ENCODE assay signal across 11 cellular contexts in genomic region chr17:60149691-60150582, GRCh38. TPM values are rescaled to one million over a fixed set of nuclear protein-coding genes. Genes with fewer than 3 reads are reported as not detected.
DNase-seq lines count a peak whose midpoint lies in the region; ATAC-seq, FAIRE-seq and TF ChIP-seq lines count a peak whose summit lies in the region.
"Had no signal": no experiment of that assay in that cellular context is flagged by ENCODE, and none has a peak within 500 bp of the region (broad histone marks: within the 10 kb centered on the region; RNA-seq: fewer than 3 reads in every experiment).

Gene CA4, plus strand, starts transcription at chr17:60149973. Its CDS starts 62 bp downstream, at chr17:60150035.

- H3K4me1 Mint-ChIP-seq in glutamatergic neuron (ENCODE audit: low read depth, unreplicated experiment) = peaks cover 19% of the 10 kb centered on the region

- H3K36me3 ChIP-seq in NT2/D1 (ENCODE audit: insufficient read depth, insufficient read length, low read length) (no peaks in the 10 kb centered on the region), pancreas (no peaks in the 10 kb centered on the region)

- H3K27me3 ChIP-seq in NT2/D1 (ENCODE audit: insufficient read depth, insufficient read length) (peaks cover 68% of the 10 kb centered on the region), pancreas (peaks cover 0 to 9% (median 3%) of the 10 kb centered on the region in 4 donors)

- H3K27ac ChIP-seq in pancreas = peak within 1 kb of the TSS in 2 of 4 donors; percentile 5 to 17

- FAIRE-seq in pancreas (lab: Jason Lieb, UNC) = no peak

- intact Hi-C loops in pancreas (cut with DNase I) = no loop called here

- H3K4me1 ChIP-seq in NT2/D1 (ENCODE audit: insufficient read depth, insufficient read length) (peaks cover 25% of the 10 kb centered on the region), pancreas (peaks cover 0 to 7% (median 0%) of the 10 kb centered on the region in 3 donors)

- H3K36me3 Mint-ChIP-seq in glutamatergic neuron (ENCODE audit: unreplicated experiment) = no peaks in the 10 kb centered on the region

- TF ChIP-seq CTCF in glutamatergic neuron (IDR thresholded peaks at IDR 0.05; ENCODE audit: partially characterized antibody, unreplicated experiment) (no peak), pancreas (IDR thresholded peaks at IDR 0.05) (no peak)

- peak within 1 kb of the TSS; percentile 68 for H3K9ac ChIP-seq in NT2/D1 (ENCODE audit: insufficient read length, low read depth)

- peaks cover 22% of the 10 kb centered on the region for H3K27me3 Mint-ChIP-seq in glutamatergic neuron (ENCODE audit: unreplicated experiment)

- H3K9me3 Mint-ChIP-seq in glutamatergic neuron (ENCODE audit: unreplicated experiment) = peaks cover 2% of the 10 kb centered on the region
- H3K9me3 Mint-ChIP-seq: neural crest cell had no signal

- peak within 1 kb of the TSS; percentile 76 for H3K4me3 Mint-ChIP-seq in glutamatergic neuron (ENCODE audit: unreplicated experiment)
- H3K4me3 Mint-ChIP-seq: neural crest cell had no signal

- no peak for DNase-seq in NT2/D1 (ENCODE audit: low read depth, low spot score)
- DNase-seq in glutamatergic neuron = peak; percentile 47
- peak in 3 of 6 donors; percentile 41 to 80 (median 50) for DNase-seq in pancreas
- no peak for DNase-seq in NCI-H187 (lab: John Stamatoyannopoulos, UW)
- DNase-seq in NCI-H2081 treated with DMSO at 0.1 percent for 48 hours (lab: John Stamatoyannopoulos, UW) = no peak
- no peak for DNase-seq in HPDE6-E6E7 (ENCODE audit: extremely low spot score)
- DNase-seq in kidney glomerular epithelial cell (lab: John Stamatoyannopoulos, UW) = no peak
- DNase-seq: amniotic stem cell had no signal

- no peaks in the 10 kb centered on the region for H3K9me3 ChIP-seq in NT2/D1 (ENCODE audit: insufficient read depth, low read length)
- no peaks in the 10 kb centered on the region for H3K9me3 ChIP-seq in pancreas

- H3K4me3 ChIP-seq in GM08714 (ENCODE audit: low read length) (peak within 1 kb of the TSS; percentile 15; the same call in 1 of the 2 replicates), NT2/D1 (ENCODE audit: insufficient read length, low read depth) (peak within 1 kb of the TSS; percentile 49), pancreas (peak within 1 kb of the TSS; percentile 7 to 44 (median 30))

- H3K27ac Mint-ChIP-seq in glutamatergic neuron (ENCODE audit: unreplicated experiment) = no peak within 1 kb of the TSS

- WGBS in pancreas, 2 donors = 3 to 4% methylated on average over 57 to 81 of the region's 81 CpGs

- ATAC-seq in pancreas = peak in 3 of 4 donors; percentile 43 to 58 (median 43)

RNA-seq across cellular contexts. Expression of gene CA4, which starts in this region (rescaled TPM):
- total RNA-seq in glutamatergic neuron (ENCODE audit: unreplicated experiment) (0.98 TPM), pancreas (10 to 100 TPM in 5 of 6 donors, 1 to 10 TPM in 1; 7.5 to 22.5 (median 18.5) TPM)
- polyA plus RNA-seq in pancreas = 10 to 100 TPM; 32.0 to 75.7 TPM
- total RNA-seq: NCI-H460 had no signal

Comparison
In these comparisons a context has a peak if more than half of its experiments do, and no peak if none do; other contexts are left out.
1. Peak in DNase-seq in glutamatergic neuron; RNA of the gene not detected or under 1 TPM.